32 cellular contexts compared by ENCODE assay signal in the genomic region with DNA sequence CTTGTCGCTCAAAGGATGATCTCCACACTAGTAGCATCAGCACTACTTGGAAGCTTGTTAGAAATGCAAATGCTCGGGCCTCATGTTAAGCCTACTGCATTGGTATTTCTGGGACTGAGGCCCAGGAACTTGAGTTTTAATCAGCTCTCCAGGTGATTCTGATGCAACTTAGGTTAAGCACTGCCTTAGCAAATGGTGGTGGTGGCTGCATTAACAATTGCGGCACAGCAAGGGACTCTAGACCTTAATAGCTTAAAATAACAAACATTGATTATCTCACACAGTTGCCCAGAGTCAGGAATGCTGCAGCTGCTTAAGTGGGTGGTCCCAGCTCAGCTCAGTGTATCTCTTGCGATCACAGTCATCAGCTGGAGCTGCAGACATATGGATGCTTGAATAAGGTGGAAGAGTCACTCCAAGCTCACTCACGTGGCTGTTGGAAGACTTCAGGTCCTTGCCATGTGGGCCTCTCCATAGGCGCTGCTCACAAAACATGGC. TPM values are rescaled to one million over a fixed set of nuclear protein-coding genes. Genes with fewer than 3 reads are reported as not detected.
DNase-seq lines count a peak whose midpoint lies in the region; ATAC-seq and TF ChIP-seq lines count a peak whose summit lies in the region.
"Had no signal": no experiment of that assay in that cellular context is flagged by ENCODE, and none has a peak within 500 bp of the region (broad histone marks: within the 10 kb centered on the region; RNA-seq: fewer than 3 reads in every experiment).

No MANE protein-coding gene starts in this region.

- ATAC-seq in GM23338 (peak; percentile 92), HG03097 (IDR thresholded peaks at IDR 0.05; ENCODE audit: low FRiP score, unreplicated experiment) (no peak)
- ATAC-seq: A549; activated CD8-positive, alpha-beta T cell treated with anti-CD3 and anti-CD28 coated beads, Interleukin-2, amount 10 ng/mL, durations not matched to agents 7 days and 5 days; left cardiac atrium; stimulated activated naive CD8-positive, alpha-beta T cell treated with anti-CD3 and anti-CD28 coated beads, Interleukin-15, Interleukin-2, amounts not matched to agents 100 U/mL and 50 U/mL, for 24 hours had no signal

- H3K9me3 Mint-ChIP-seq in GM23338: peaks cover 27% of the 10 kb centered on the region

- H3K4me3 Mint-ChIP-seq in GM23338: peak overlapping the region; percentile 16; the same call in 1 of the 3 replicates
- H3K4me3 Mint-ChIP-seq: activated CD8-positive, alpha-beta T cell treated with anti-CD3 and anti-CD28 coated beads, Interleukin-2, amount 10 ng/mL, durations not matched to agents 7 days and 5 days; CD4-positive, alpha-beta memory T cell; dendritic cell treated with granulocyte-macrophage colony-stimulating factor and Interleukin-4, amounts not matched to agents 40 ng/mL and 50 ng/mL, for 4 days had no signal

- H3K56ac ChIP-seq in mesendoderm (ENCODE audit: low read length): no peak overlapping the region

- peak overlapping the region; percentile 50 for H3K4me2 ChIP-seq in GM23338
- no peak overlapping the region for H3K4me2 ChIP-seq in mesendoderm (ENCODE audit: low read length)
- H3K4me2 ChIP-seq: A549, SK-N-SH had no signal

- H4K5ac ChIP-seq in mesendoderm (ENCODE audit: low read length): no peak overlapping the region

- H3K4me1 ChIP-seq in GM23338 (ENCODE audit: insufficient read depth) (peaks cover 18% of the 10 kb centered on the region), SJCRH30 (peaks cover 18% of the 10 kb centered on the region), mesendoderm (ENCODE audit: control insufficient read depth, low read depth, low read length) (peaks cover 11% of the 10 kb centered on the region)
- H3K4me1 ChIP-seq: A549 had no signal

- H3K4me3 ChIP-seq in GM23338: 0 out of 2 replicates have a peak overlapping the region, but pooled peaks have one; percentile 6
- H3K4me3 ChIP-seq in SJCRH30: no peak overlapping the region
- H3K4me3 ChIP-seq in fibroblast of mammary gland (ENCODE audit: control insufficient read depth, low read depth, low read length): no peak overlapping the region
- no peak overlapping the region for H3K4me3 ChIP-seq in mesendoderm (ENCODE audit: low read length)
- H3K4me3 ChIP-seq: A549, thoracic aorta, vagina had no signal

- H3K4ac ChIP-seq in mesendoderm (ENCODE audit: low read depth, low read length): no peak overlapping the region

- DNase-seq in GM23338 (ENCODE audit: low spot score) (peak; percentile 89), SJCRH30 (peak; percentile 97 to 98), fibroblast of mammary gland (ENCODE audit: low read depth) (peak; percentile 57), mesendoderm (peak; percentile 99), posterior vena cava (ENCODE audit: low spot score) (no peak), DMS53 treated with DMSO at 0.1 percent for 48 hours (lab: John Stamatoyannopoulos, UW; ENCODE audit: unreplicated experiment) (no peak), NCI-H1436 (lab: John Stamatoyannopoulos, UW) (no peak)
- DNase-seq: activated CD4-positive, alpha-beta T cell treated with anti-CD3 and anti-CD28 coated beads for 1 hour; activated CD8-positive, alpha-beta T cell treated with anti-CD3 and anti-CD28 coated beads, Interleukin-2, amount 10 ng/mL, durations not matched to agents 7 days and 5 days; activated effector memory CD4-positive, alpha-beta T cell treated with anti-CD3 and anti-CD28 coated beads, Interleukin-2, amount 50 U/mL, for 16 hours; activated T-cell treated with anti-CD3 and anti-CD28 coated beads for 4 hours; CD4-positive, alpha-beta memory T cell; central memory CD4-positive, alpha-beta T cell; EL; GOT3; KG1; left cardiac atrium; mammary epithelial cell; NCI-H1417; NCI-H2081; NCI-H2227 treated with DMSO at 0.1 percent for 48 hours; NCI-H82; RPMI8226; SK-N-SH; stimulated activated naive CD8-positive, alpha-beta T cell treated with anti-CD3 and anti-CD28 coated beads, Interleukin-15, Interleukin-2, amounts not matched to agents 100 U/mL and 50 U/mL, for 24 hours; T-helper 2 cell had no signal

- H2BK5ac ChIP-seq in mesendoderm (ENCODE audit: low read length): no peak overlapping the region

- H3K9me2 ChIP-seq in GM23338 (ENCODE audit: insufficient read depth): peaks cover 9% of the 10 kb centered on the region
- H3K9me2 ChIP-seq: SK-N-SH had no signal

- no peak overlapping the region for H4K8ac ChIP-seq in mesendoderm (ENCODE audit: low read depth, low read length)

- peaks cover 32% of the 10 kb centered on the region for H3K4me1 Mint-ChIP-seq in GM23338
- H3K4me1 Mint-ChIP-seq: CD4-positive, alpha-beta memory T cell had no signal

- peaks cover 1% of the 10 kb centered on the region for H3K79me1 ChIP-seq in mesendoderm (ENCODE audit: low read length)

- H3K27ac ChIP-seq in GM23338 (ENCODE audit: low read depth): peak overlapping the region; percentile 84
- H3K27ac ChIP-seq in SJCRH30: peak overlapping the region; percentile 5; the same call in 1 of the 2 replicates
- H3K27ac ChIP-seq in mesendoderm (ENCODE audit: low read depth, low read length): peak overlapping the region; percentile 78
- H3K27ac ChIP-seq: A549, thoracic aorta, vagina had no signal

- no peak overlapping the region for H3K9ac ChIP-seq in mesendoderm (ENCODE audit: low read length)
- H3K9ac ChIP-seq: SK-N-SH had no signal

- H3K36me3 ChIP-seq in GM23338 (ENCODE audit: insufficient read depth) (no peaks in the 10 kb centered on the region), SJCRH30 (no peaks in the 10 kb centered on the region), mesendoderm (ENCODE audit: control insufficient read depth, insufficient read depth, low read length) (no peaks in the 10 kb centered on the region)
- H3K36me3 ChIP-seq: thoracic aorta, vagina had no signal

- peak overlapping the region; percentile 60 for H3K18ac ChIP-seq in mesendoderm (ENCODE audit: low read length)

- peaks cover 2% of the 10 kb centered on the region for H3K27me3 Mint-ChIP-seq in GM23338 (ENCODE audit: insufficient read depth, low read depth, poor library complexity)

- peaks cover 36% of the 10 kb centered on the region for H3K36me3 Mint-ChIP-seq in GM23338 (ENCODE audit: low read depth)
- H3K36me3 Mint-ChIP-seq: CD4-positive, alpha-beta memory T cell had no signal

- H2AFZ ChIP-seq in GM23338: no peak overlapping the region

- no peaks in the 10 kb centered on the region for H3K27me3 ChIP-seq in GM23338 (ENCODE audit: insufficient read depth)
- no peaks in the 10 kb centered on the region for H3K27me3 ChIP-seq in SJCRH30
- no peaks in the 10 kb centered on the region for H3K27me3 ChIP-seq in mesendoderm (ENCODE audit: insufficient read depth, low read length, poor library complexity)
- H3K27me3 ChIP-seq: vagina had no signal

- WGBS in mesendoderm (ENCODE audit: extremely low coverage, insufficient coverage, low lambda C conversion rate): no CpG with 5 or more reads among the region's 6 CpGs

- H3K27ac Mint-ChIP-seq in GM23338: peak overlapping the region; percentile 93
- H3K27ac Mint-ChIP-seq: activated CD8-positive, alpha-beta T cell treated with anti-CD3 and anti-CD28 coated beads, Interleukin-2, amount 10 ng/mL, durations not matched to agents 7 days and 5 days; CD4-positive, alpha-beta memory T cell; dendritic cell treated with granulocyte-macrophage colony-stimulating factor and Interleukin-4, amounts not matched to agents 40 ng/mL and 50 ng/mL, for 4 days had no signal

- no peak for TF ChIP-seq CTCF in GM23338 (conservative IDR thresholded peaks at IDR 0.05; ENCODE audit: low read depth in 2 of 2)
- no peak for TF ChIP-seq CTCF in fibroblast of mammary gland (conservative IDR thresholded peaks at IDR 0.05; ENCODE audit: control insufficient read depth, insufficient read depth, low read depth, low read length)

- H2BK120ac ChIP-seq in mesendoderm (ENCODE audit: low read depth, low read length): no peak overlapping the region

- H2AK5ac ChIP-seq in mesendoderm (ENCODE audit: low read length): no peak overlapping the region

- no peak overlapping the region for H3K23ac ChIP-seq in mesendoderm (ENCODE audit: low read length)

- peaks cover 5% of the 10 kb centered on the region; the same call in 1 of the 2 replicates for H3K79me2 ChIP-seq in GM23338 (replicated peaks; ENCODE audit: insufficient read depth)
- no peaks in the 10 kb centered on the region for H3K79me2 ChIP-seq in mesendoderm (ENCODE audit: control insufficient read depth, insufficient read depth, low read length)

- H3K9me3 ChIP-seq in SJCRH30 (replicated peaks): peaks cover 7% of the 10 kb centered on the region; the same call in 1 of the 2 replicates
- H3K9me3 ChIP-seq: SK-N-SH, thoracic aorta, vagina had no signal

- no peaks in the 10 kb centered on the region for H4K20me1 ChIP-seq in GM23338 (replicated peaks; ENCODE audit: insufficient read depth)

- intact Hi-C loops in posterior vena cava (cut with DNase I): no loop called here

- H3F3A ChIP-seq in GM23338 (replicated peaks; ENCODE audit: low read depth): no peaks in the 10 kb centered on the region

- H2BK15ac ChIP-seq in mesendoderm (replicated peaks; ENCODE audit: low read depth): peak overlapping the region; percentile 87

TF ChIP-seq in GM23338, 12 proteins besides CTCF, POLR2A, EP300 and RAD21 (continues in another document):
- TF ChIP-seq ZNF114 (CRISPR knock-in tag; IDR thresholded peaks at IDR 0.05) (peak; percentile 51; the same call in 1 of the 2 replicates), STAT1 (IDR thresholded peaks at IDR 0.05; ENCODE audit: unreplicated experiment) (no peak), EZH2phosphoT487 (IDR thresholded peaks at IDR 0.05; ENCODE audit: unreplicated experiment) (no peak), POLR2AphosphoS5 (IDR thresholded peaks at IDR 0.05; ENCODE audit: low read depth) (0 out of 2 replicates have a peak, but pooled peaks have one; percentile 17), EZH2 (IDR thresholded peaks at IDR 0.05; ENCODE audit: low read depth, unreplicated experiment) (no peak)
- TF ChIP-seq, protein P1, sequence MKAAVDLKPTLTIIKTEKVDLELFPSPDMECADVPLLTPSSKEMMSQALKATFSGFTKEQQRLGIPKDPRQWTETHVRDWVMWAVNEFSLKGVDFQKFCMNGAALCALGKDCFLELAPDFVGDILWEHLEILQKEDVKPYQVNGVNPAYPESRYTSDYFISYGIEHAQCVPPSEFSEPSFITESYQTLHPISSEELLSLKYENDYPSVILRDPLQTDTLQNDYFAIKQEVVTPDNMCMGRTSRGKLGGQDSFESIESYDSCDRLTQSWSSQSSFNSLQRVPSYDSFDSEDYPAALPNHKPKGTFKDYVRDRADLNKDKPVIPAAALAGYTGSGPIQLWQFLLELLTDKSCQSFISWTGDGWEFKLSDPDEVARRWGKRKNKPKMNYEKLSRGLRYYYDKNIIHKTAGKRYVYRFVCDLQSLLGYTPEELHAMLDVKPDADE (IDR thresholded peaks at IDR 0.05): no peak

RNA-seq across cellular contexts. Expression of a gene that starts 25.8 kb away (rescaled TPM):
- 17.6 and 24.1 TPM in 2 replicates for total RNA-seq in GM23338 (2014; rRNA removed; shearing (Covaris generic))
- polyA plus RNA-seq in GM23338 (2016; fragmentation: Nextera tagmentation; extraction: Ambion mirVana): 5.4 and 6.1 TPM in 2 replicates
- total RNA-seq in SJCRH30 (2014; rRNA removed; shearing (Covaris generic)): 22.2 and 27.3 TPM in 2 replicates
- 12.0 TPM for polyA plus RNA-seq in mesendoderm (2013, experiment 1 of 2)
- polyA plus RNA-seq in mesendoderm (2013, experiment 2 of 2): 10.6 TPM
- under 1 TPM; 0.24 to 0.28 TPM for total RNA-seq in posterior vena cava
- total RNA-seq: activated CD8-positive, alpha-beta T cell treated with anti-CD3 and anti-CD28 coated beads, Interleukin-2, amount 10 ng/mL, durations not matched to agents 7 days and 5 days; pulmonary artery endothelial cell had no signal
- polyA plus RNA-seq: A549 had no signal

Comparison
In these comparisons a context has a peak if more than half of its experiments do, and no peak if none do; other contexts are left out.
1. DNase-seq: peak in GM23338 (single experiment), SJCRH30 (2 of 2), fibroblast of mammary gland (single experiment) and mesendoderm (single experiment); none in posterior vena cava (single experiment), DMS53 treated with DMSO at 0.1 percent for 48 hours (single experiment) and NCI-H1436 (single experiment).
2. H3K27ac ChIP-seq: peak in every context shown above with its lines; median percentile 84 in GM23338; 78 in mesendoderm; 5 in SJCRH30.
3. RNA of a gene that starts 25.8 kb away (total RNA-seq): 17.6 to 24.1 TPM in GM23338 and 22.2 to 27.3 TPM in SJCRH30; 0.24 to 0.28 TPM in posterior vena cava; every median in the first group is over 10 times any median in the second.